ENCODE assay signal across 9 cellular contexts in the genomic region with DNA sequence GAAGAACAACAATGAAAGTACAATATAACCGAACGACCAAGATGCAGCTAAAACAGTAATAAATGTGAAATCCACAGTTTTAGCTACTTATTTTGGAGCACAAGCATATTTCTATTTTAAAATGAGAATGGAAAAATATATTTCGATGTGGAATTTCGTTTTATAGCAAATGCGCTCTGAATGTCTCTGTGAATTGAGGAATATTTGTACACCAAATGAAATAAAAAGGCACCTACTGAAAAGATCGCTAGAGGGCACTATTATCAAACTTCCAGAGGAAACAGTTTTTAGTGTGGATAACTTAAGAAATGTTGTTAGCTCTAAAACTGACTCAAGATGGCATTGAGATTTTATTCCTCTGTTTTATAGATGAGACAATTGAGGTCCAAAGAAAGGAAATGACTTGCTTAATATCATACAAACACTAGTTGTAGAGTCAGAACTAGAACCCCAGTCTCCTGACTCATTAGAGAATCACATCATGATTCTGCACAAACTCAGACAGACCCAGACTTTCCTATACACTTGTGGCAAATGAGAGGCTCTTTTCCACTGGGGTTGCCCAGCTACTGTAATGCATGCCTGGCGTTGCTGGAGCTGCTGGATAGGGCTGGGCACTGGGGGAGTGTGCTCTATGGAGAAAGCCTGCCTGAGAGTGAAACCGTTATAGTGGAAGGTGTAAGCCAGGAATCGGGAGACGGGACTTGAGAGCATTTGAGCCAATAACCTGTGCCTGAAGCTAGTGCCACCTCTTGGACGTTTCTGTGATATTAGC. TPM values are rescaled to one million over a fixed set of nuclear protein-coding genes. Genes with fewer than 3 reads are reported as not detected.
A peak's percentile ranks its signal among the peaks of the same experiment; 100 is the strongest.
DNase-seq lines count a peak whose midpoint lies in the region; ATAC-seq and TF ChIP-seq lines count a peak whose summit lies in the region.
"Had no signal": no experiment of that assay in that cellular context is flagged by ENCODE, and none has a peak within 500 bp of the region (broad histone marks: within the 10 kb centered on the region; RNA-seq: fewer than 3 reads in every experiment).

No MANE protein-coding gene starts in this region.

- TF ChIP-seq CTCF in Calu3 (IDR thresholded peaks at IDR 0.05; ENCODE audit: unreplicated experiment) = peak; percentile 22
- TF ChIP-seq CTCF in glutamatergic neuron (IDR thresholded peaks at IDR 0.05; ENCODE audit: partially characterized antibody, unreplicated experiment) = peak; percentile 71

- POLR2A ChIA-PET in HEK293T (lab: Yijun Ruan, JAX) = interaction anchor here (1.3 kb wide), 1 partner anchor 52 kb away, joined by 3 read pairs; the partner anchor contains the start of gene GCLC

- CTCF ChIA-PET in Calu3 (lab: Charles Lee) (interaction anchor here (0.6 to 3.2 kb wide), 13 partner anchors 20 to 467 kb away, joined by 3 to 30 read pairs (median 5); partner anchors contain the start of gene GCLC), HEK293T (lab: Yijun Ruan, JAX) (interaction anchor here (0.7 to 4.0 kb wide), 23 partner anchors 8 to 464 kb away, joined by 3 to 34 read pairs (median 4); partner anchors contain the start of gene GCLC)

- no peak for DNase-seq in Calu3
- DNase-seq in HEK293T (ENCODE audit: extremely low spot score) = peak; percentile 32
- peak; percentile 73 to 79 for DNase-seq in NCI-H526 (lab: John Stamatoyannopoulos, UW)
- DNase-seq in activated T-helper 2 cell treated with anti-CD3 and anti-CD28 coated beads, Interferon-gamma antibody, Interleukin-2, Interleukin-4, amounts not matched to agents 10 μg/mL and 5 μg/mL and 100 μg/mL, durations not matched to agents 14 hours and 24 hours and 36 hours (ENCODE audit: low spot score) = no peak
- DNase-seq in glutamatergic neuron = no peak
- DNase-seq in pulmonary artery endothelial cell (ENCODE audit: low read depth, low spot score) = peak; percentile 10

- H3K9me3 Mint-ChIP-seq in Calu3 (ENCODE audit: low read depth, unreplicated experiment) (no peaks in the 10 kb centered on the region), glutamatergic neuron (ENCODE audit: unreplicated experiment) (no peaks in the 10 kb centered on the region)
- no peaks in the 10 kb centered on the region for H3K9me3 Mint-ChIP-seq in activated T-helper 2 cell treated with anti-CD3 and anti-CD28 coated beads, Interferon-gamma antibody, Interleukin-2, Interleukin-4, amounts not matched to agents 10 μg/mL and 5 μg/mL and 100 μg/mL, durations not matched to agents 14 hours and 24 hours and 36 hours
- H3K9me3 Mint-ChIP-seq: stimulated activated naive CD8-positive, alpha-beta T cell treated with anti-CD3 and anti-CD28 coated beads, Interleukin-15, Interleukin-2, amounts not matched to agents 100 ng/mL and 50 ng/mL, for 24 hours had no signal

- BruUV-seq in Calu3 (replicated peaks; lab: Mats Ljungman, UMichigan) = no TSS peak

- H3K4me3 Mint-ChIP-seq in Calu3 (ENCODE audit: low read depth, unreplicated experiment) (peak overlapping the region; percentile 30), glutamatergic neuron (ENCODE audit: unreplicated experiment) (no peak overlapping the region)
- no peak overlapping the region for H3K4me3 Mint-ChIP-seq in activated T-helper 2 cell treated with anti-CD3 and anti-CD28 coated beads, Interferon-gamma antibody, Interleukin-2, Interleukin-4, amounts not matched to agents 10 μg/mL and 5 μg/mL and 100 μg/mL, durations not matched to agents 14 hours and 24 hours and 36 hours (ENCODE audit: low read depth)
- H3K4me3 Mint-ChIP-seq: stimulated activated naive CD8-positive, alpha-beta T cell treated with anti-CD3 and anti-CD28 coated beads, Interleukin-15, Interleukin-2, amounts not matched to agents 100 ng/mL and 50 ng/mL, for 24 hours had no signal

- no peak overlapping the region for H3K27ac Mint-ChIP-seq in Calu3 (ENCODE audit: unreplicated experiment)
- H3K27ac Mint-ChIP-seq in activated T-helper 2 cell treated with anti-CD3 and anti-CD28 coated beads, Interferon-gamma antibody, Interleukin-2, Interleukin-4, amounts not matched to agents 10 μg/mL and 5 μg/mL and 100 μg/mL, durations not matched to agents 14 hours and 24 hours and 36 hours = peak overlapping the region; percentile 65
- H3K27ac Mint-ChIP-seq in glutamatergic neuron (ENCODE audit: unreplicated experiment) = no peak overlapping the region
- H3K27ac Mint-ChIP-seq: stimulated activated naive CD8-positive, alpha-beta T cell treated with anti-CD3 and anti-CD28 coated beads, Interleukin-15, Interleukin-2, amounts not matched to agents 100 ng/mL and 50 ng/mL, for 24 hours had no signal

- H3K4me1 Mint-ChIP-seq in Calu3 (ENCODE audit: low read depth, unreplicated experiment) (peaks cover 19% of the 10 kb centered on the region), glutamatergic neuron (ENCODE audit: low read depth, unreplicated experiment) (no peaks in the 10 kb centered on the region)
- peaks cover 21% of the 10 kb centered on the region for H3K4me1 Mint-ChIP-seq in activated T-helper 2 cell treated with anti-CD3 and anti-CD28 coated beads, Interferon-gamma antibody, Interleukin-2, Interleukin-4, amounts not matched to agents 10 μg/mL and 5 μg/mL and 100 μg/mL, durations not matched to agents 14 hours and 24 hours and 36 hours (ENCODE audit: low read depth)

- no peak for ATAC-seq in HG03342 (IDR thresholded peaks at IDR 0.05; ENCODE audit: unreplicated experiment)
- ATAC-seq in HG02938 (IDR thresholded peaks at IDR 0.05; ENCODE audit: unreplicated experiment) = no peak

- H3K36me3 Mint-ChIP-seq in Calu3 (ENCODE audit: insufficient read depth, unreplicated experiment) (no peaks in the 10 kb centered on the region), glutamatergic neuron (ENCODE audit: unreplicated experiment) (no peaks in the 10 kb centered on the region)
- H3K36me3 Mint-ChIP-seq in activated T-helper 2 cell treated with anti-CD3 and anti-CD28 coated beads, Interferon-gamma antibody, Interleukin-2, Interleukin-4, amounts not matched to agents 10 μg/mL and 5 μg/mL and 100 μg/mL, durations not matched to agents 14 hours and 24 hours and 36 hours (ENCODE audit: low read depth) = no peaks in the 10 kb centered on the region

- intact Hi-C loops in Calu3 (cut with micrococcal nuclease; ENCODE audit: unreplicated experiment) = loop anchor here (1.0 to 2.0 kb wide), 3 partner anchors 158 to 235 kb away; no protein-coding TSS in a partner anchor
- intact Hi-C loops in activated T-helper 2 cell treated with anti-CD3 and anti-CD28 coated beads, Interferon-gamma antibody, Interleukin-2, Interleukin-4, amounts not matched to agents 10 μg/mL and 5 μg/mL and 100 μg/mL, durations not matched to agents 14 hours and 24 hours and 36 hours (cut with micrococcal nuclease) = loop anchor here (1.0 to 2.0 kb wide), 5 partner anchors 52 to 232 kb away; partner anchors contain the start of gene GCLC

- no peaks in the 10 kb centered on the region for H3K27me3 Mint-ChIP-seq in Calu3 (ENCODE audit: unreplicated experiment)
- H3K27me3 Mint-ChIP-seq in activated T-helper 2 cell treated with anti-CD3 and anti-CD28 coated beads, Interferon-gamma antibody, Interleukin-2, Interleukin-4, amounts not matched to agents 10 μg/mL and 5 μg/mL and 100 μg/mL, durations not matched to agents 14 hours and 24 hours and 36 hours (ENCODE audit: low read depth) = peaks cover 5% of the 10 kb centered on the region
- H3K27me3 Mint-ChIP-seq in glutamatergic neuron (ENCODE audit: unreplicated experiment) = no peaks in the 10 kb centered on the region

TF ChIP-seq in HEK293T, 16 proteins besides CTCF, POLR2A, EP300 and RAD21:
- TF ChIP-seq HDGF (IDR thresholded peaks at IDR 0.05; ENCODE audit: borderline replicate concordance) = no peak
- TF ChIP-seq TARDBP (IDR thresholded peaks at IDR 0.05) = no peak
- no peak for TF ChIP-seq L3MBTL2 (conservative IDR thresholded peaks at IDR 0.05)
- no peak for TF ChIP-seq NFRKB (IDR thresholded peaks at IDR 0.05)
- TF ChIP-seq PKNOX1 (IDR thresholded peaks at IDR 0.05) = no peak
- TF ChIP-seq FOXK2 (IDR thresholded peaks at IDR 0.05) = no peak
- TF ChIP-seq FOXA1 (IDR thresholded peaks at IDR 0.05) = no peak
- TF ChIP-seq SUZ12 (IDR thresholded peaks at IDR 0.05) = no peak
- TF ChIP-seq BHLHE40 (IDR thresholded peaks at IDR 0.05; ENCODE audit: borderline replicate concordance) = no peak
- TF ChIP-seq FOXM1 (IDR thresholded peaks at IDR 0.05; ENCODE audit: borderline replicate concordance) = no peak
- TF ChIP-seq LEF1 (IDR thresholded peaks at IDR 0.05; ENCODE audit: borderline replicate concordance) = no peak
- TF ChIP-seq ELF4 (IDR thresholded peaks at IDR 0.05) = no peak
TF ChIP-seq in HEK293T: peak in this region for 0.

RNA-seq across cellular contexts. Expression of gene GCLC, which starts 51.9 kb away (rescaled TPM):
- total RNA-seq in Calu3 (2022) = 45.7 and 45.9 TPM in 2 replicates
- 26.9 and 28.0 TPM in 2 replicates for total RNA-seq in activated T-helper 2 cell treated with anti-CD3 and anti-CD28 coated beads, Interferon-gamma antibody, Interleukin-2, Interleukin-4, amounts not matched to agents 10 μg/mL and 5 μg/mL and 100 μg/mL, durations not matched to agents 14 hours and 24 hours and 36 hours
- total RNA-seq in glutamatergic neuron (ENCODE audit: unreplicated experiment) = 29.1 TPM
- 17.4 and 20.8 TPM in 2 replicates for total RNA-seq in pulmonary artery endothelial cell

Comparison
In these comparisons a context has a peak if more than half of its experiments do, and no peak if none do; other contexts are left out.
1. DNase-seq: peak in HEK293T (single experiment), NCI-H526 (2 of 2) and pulmonary artery endothelial cell (single experiment); none in Calu3 (single experiment), activated T-helper 2 cell treated with anti-CD3 and anti-CD28 coated beads, Interferon-gamma antibody, Interleukin-2, Interleukin-4, amounts not matched to agents 10 μg/mL and 5 μg/mL and 100 μg/mL, durations not matched to agents 14 hours and 24 hours and 36 hours (single experiment) and glutamatergic neuron (single experiment).